12 cellular contexts compared by ENCODE assay signal in genomic region chr11:44120169-44120568, GRCh38. TPM values are rescaled to one million over a fixed set of nuclear protein-coding genes. Genes with fewer than 3 reads are reported as not detected.
DNase-seq lines count a peak whose midpoint lies in the region; ATAC-seq and TF ChIP-seq lines count a peak whose summit lies in the region.
"Had no signal": no experiment of that assay in that cellular context is flagged by ENCODE, and none has a peak within 500 bp of the region (broad histone marks: within the 10 kb centered on the region; RNA-seq: fewer than 3 reads in every experiment).

No MANE protein-coding gene starts in this region.

- ATAC-seq in WTC11 (peak; percentile 71), heart left ventricle (peak; percentile 48 to 82 (median 74)), GM19395 (IDR thresholded peaks at IDR 0.05; ENCODE audit: unreplicated experiment) (no peak), HG02759 (IDR thresholded peaks at IDR 0.05; ENCODE audit: unreplicated experiment) (no peak)

- H3K27me3 Mint-ChIP-seq in WTC11 (ENCODE audit: low read depth) = no peaks in the 10 kb centered on the region
- H3K27me3 Mint-ChIP-seq: activated CD4-positive, alpha-beta T cell treated with anti-CD3 and anti-CD28 coated beads, Interleukin-2, amount 10 ng/mL, durations not matched to agents 24 days and 14 days had no signal

- TF ChIP-seq POLR2A in heart left ventricle (IDR thresholded peaks at IDR 0.05) = no peak
- no peak for TF ChIP-seq POLR2A in Peyer's patch (IDR thresholded peaks at IDR 0.05)

- H3K4me3 ChIP-seq in heart left ventricle (no peak overlapping the region), tibial artery (no peak overlapping the region), Peyer's patch (no peak overlapping the region)
- H3K4me3 ChIP-seq: adrenal gland, thyroid gland had no signal

- H3K9me3 Mint-ChIP-seq in WTC11 = no peaks in the 10 kb centered on the region
- H3K9me3 Mint-ChIP-seq: activated CD4-positive, alpha-beta T cell treated with anti-CD3 and anti-CD28 coated beads, Interleukin-2, amount 10 ng/mL, durations not matched to agents 24 days and 14 days had no signal

- no peaks in the 10 kb centered on the region for H3K4me1 Mint-ChIP-seq in WTC11
- H3K4me1 Mint-ChIP-seq: activated CD4-positive, alpha-beta T cell treated with anti-CD3 and anti-CD28 coated beads, Interleukin-2, amount 10 ng/mL, durations not matched to agents 24 days and 14 days had no signal

- TF ChIP-seq CTCF in WTC11 (IDR thresholded peaks at IDR 0.05) (no peak), heart left ventricle (IDR thresholded peaks at IDR 0.05) (peak in 11 of 12 donors; percentile 33 to 66 (median 52)), tibial artery (IDR thresholded peaks at IDR 0.05) (peak; percentile 16 to 30), Peyer's patch (IDR thresholded peaks at IDR 0.05) (peak in 3 of 6 experiments; percentile 14 to 18 (median 18))

- H3K4me1 ChIP-seq in heart left ventricle (peaks cover 5 to 37% (median 21%) of the 10 kb centered on the region in 12 donors), tibial artery (peaks cover 0 to 8% (median 0%) of the 10 kb centered on the region in 4 donors), Peyer's patch (no peaks in the 10 kb centered on the region)
- H3K4me1 ChIP-seq: adrenal gland, thyroid gland had no signal

- H3K36me3 Mint-ChIP-seq in WTC11 = peaks cover 24% of the 10 kb centered on the region

- intact Hi-C loops in heart left ventricle (cut with DNase I) (loop anchor here in 1 of 10 donors (10.0 kb wide), 1 partner anchor 585 kb away; no protein-coding TSS in a partner anchor), tibial artery (cut with DNase I; ENCODE audit: low total_unique reads) (no loop called here)

- WGBS in heart left ventricle, 4 donors = 31 to 59% (median 50%) methylated on average over 5 of the region's 5 CpGs

- DNase-seq in DMS53 (lab: John Stamatoyannopoulos, UW) (peak; percentile 2), DMS53 treated with DMSO at 0.1 percent for 48 hours (lab: John Stamatoyannopoulos, UW; ENCODE audit: unreplicated experiment) (no peak), WTC11 (ENCODE audit: low spot score) (no peak), heart left ventricle (peak in 4 of 5 donors; percentile 23 to 39 (median 36)), tibial artery (no peak), Peyer's patch (no peak)
- DNase-seq: activated CD4-positive, alpha-beta T cell treated with anti-CD3 and anti-CD28 coated beads, Interleukin-2, amount 10 ng/mL, durations not matched to agents 24 days and 14 days; NCI-H1436; thyroid gland had no signal

- POLR2A ChIA-PET in WTC11 (lab: Charles Lee) = no interaction called here

- H3K27ac ChIP-seq in heart left ventricle = no peak overlapping the region
- no peak overlapping the region for H3K27ac ChIP-seq in tibial artery
- no peak overlapping the region for H3K27ac ChIP-seq in Peyer's patch
- H3K27ac ChIP-seq: adrenal gland, thyroid gland had no signal

- H3K36me3 ChIP-seq in heart left ventricle (peaks cover 0 to 56% (median 34%) of the 10 kb centered on the region in 9 donors), tibial artery (peaks cover 19 to 41% (median 25%) of the 10 kb centered on the region in 3 donors), Peyer's patch (peaks cover 0 to 65% (median 0%) of the 10 kb centered on the region in 3 donors)

- H3K27me3 ChIP-seq in heart left ventricle = no peaks in the 10 kb centered on the region
- H3K27me3 ChIP-seq in tibial artery = no peaks in the 10 kb centered on the region
- H3K27me3 ChIP-seq in Peyer's patch = no peaks in the 10 kb centered on the region
- H3K27me3 ChIP-seq: adrenal gland, thyroid gland had no signal

- CTCF ChIA-PET in WTC11 (lab: Charles Lee) = interaction anchor here (0.6 to 2.3 kb wide), 9 partner anchors 10 to 115 kb away, joined by 3 to 25 read pairs (median 5); partner anchors contain the start of gene EXT2

- H3K9me3 ChIP-seq in heart left ventricle (no peaks in the 10 kb centered on the region), tibial artery (no peaks in the 10 kb centered on the region), Peyer's patch (no peaks in the 10 kb centered on the region)
- H3K9me3 ChIP-seq: adrenal gland, thyroid gland had no signal

- H3K27ac Mint-ChIP-seq in WTC11 = no peak overlapping the region
- H3K27ac Mint-ChIP-seq: activated CD4-positive, alpha-beta T cell treated with anti-CD3 and anti-CD28 coated beads, Interleukin-2, amount 10 ng/mL, durations not matched to agents 24 days and 14 days had no signal

- no peak overlapping the region for H3K4me3 Mint-ChIP-seq in WTC11
- H3K4me3 Mint-ChIP-seq: activated CD4-positive, alpha-beta T cell treated with anti-CD3 and anti-CD28 coated beads, Interleukin-2, amount 10 ng/mL, durations not matched to agents 24 days and 14 days had no signal

TF ChIP-seq in WTC11, 78 proteins besides CTCF, POLR2A, EP300 and RAD21:
- TF ChIP-seq IRF2 (CRISPR knock-in tag; IDR thresholded peaks at IDR 0.05; ENCODE audit: borderline replicate concordance, low read depth) = no peak
- TF ChIP-seq, protein P1, sequence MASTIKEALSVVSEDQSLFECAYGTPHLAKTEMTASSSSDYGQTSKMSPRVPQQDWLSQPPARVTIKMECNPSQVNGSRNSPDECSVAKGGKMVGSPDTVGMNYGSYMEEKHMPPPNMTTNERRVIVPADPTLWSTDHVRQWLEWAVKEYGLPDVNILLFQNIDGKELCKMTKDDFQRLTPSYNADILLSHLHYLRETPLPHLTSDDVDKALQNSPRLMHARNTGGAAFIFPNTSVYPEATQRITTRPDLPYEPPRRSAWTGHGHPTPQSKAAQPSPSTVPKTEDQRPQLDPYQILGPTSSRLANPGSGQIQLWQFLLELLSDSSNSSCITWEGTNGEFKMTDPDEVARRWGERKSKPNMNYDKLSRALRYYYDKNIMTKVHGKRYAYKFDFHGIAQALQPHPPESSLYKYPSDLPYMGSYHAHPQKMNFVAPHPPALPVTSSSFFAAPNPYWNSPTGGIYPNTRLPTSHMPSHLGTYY (CRISPR knock-in tag; IDR thresholded peaks at IDR 0.05) = no peak

RNA-seq across cellular contexts. Expression of gene EXT2, which starts 24.7 kb away (rescaled TPM):
- 36.4 to 39.1 TPM (median 38.6 TPM) in 3 replicates for total RNA-seq in WTC11 (2021)
- total RNA-seq in heart left ventricle = 10 to 100 TPM; 24.3 to 41.9 (median 31.9) TPM
- 10 to 100 TPM; 12.6 to 37.8 TPM for polyA plus RNA-seq in heart left ventricle
- 100 to 1,000 TPM in 3 of 4 donors, 10 to 100 TPM in 1; 56.9 to 152 (median 128) TPM for total RNA-seq in Peyer's patch

RNA-seq across cellular contexts. Expression of gene ACCS, which starts 54.1 kb away (rescaled TPM):
- total RNA-seq in WTC11 (2021) (10.5 to 14.5 TPM (median 13.9 TPM) in 3 replicates), heart left ventricle (10 to 100 TPM in 3 of 9 donors, 1 to 10 TPM in 6; 1.6 to 13.5 (median 8.3) TPM), Peyer's patch (10 to 100 TPM; 31.5 to 70.7 (median 46.3) TPM)
- 10 to 100 TPM in 1 of 2 donors, 1 to 10 TPM in 1; 1.7 to 16.7 TPM for polyA plus RNA-seq in heart left ventricle

Comparison
In these comparisons a context has a peak if more than half of its experiments do, and no peak if none do; other contexts are left out.
1. DNase-seq: peak in DMS53 (single experiment) and heart left ventricle (4 of 5); none in DMS53 treated with DMSO at 0.1 percent for 48 hours (single experiment), WTC11 (single experiment), tibial artery (0 of 2) and Peyer's patch (0 of 3).
2. ATAC-seq: peak in WTC11 (single experiment) and heart left ventricle (4 of 4); none in GM19395 (single experiment) and HG02759 (single experiment).